In genomic region chr10:102796407-102797176, GRCh38 we compare ENCODE assay signal across 9 cellular contexts. TPM values are rescaled to one million over a fixed set of nuclear protein-coding genes. Genes with fewer than 3 reads are reported as not detected.
A peak's percentile ranks its signal among the peaks of the same experiment; 100 is the strongest.
DNase-seq lines count a peak whose midpoint lies in the region; ATAC-seq and TF ChIP-seq lines count a peak whose summit lies in the region.
"Had no signal": no experiment of that assay in that cellular context is flagged by ENCODE, and none has a peak within 500 bp of the region (broad histone marks: within the 10 kb centered on the region; RNA-seq: fewer than 3 reads in every experiment).

No MANE protein-coding gene starts in this region.

- peaks cover 1% of the 10 kb centered on the region for H3K36me3 Mint-ChIP-seq in progenitor cell of endocrine pancreas (ENCODE audit: insufficient read depth)

- peak; percentile 97 for ATAC-seq in HG02763 (IDR thresholded peaks at IDR 0.05; ENCODE audit: unreplicated experiment)

- H3K27me3 Mint-ChIP-seq in progenitor cell of endocrine pancreas = no peaks in the 10 kb centered on the region

- in situ Hi-C loops in GM13976 (cut with MboI; ENCODE audit: low sequenced_read_pairs, unreplicated experiment) = no loop called here

- H3K4me3 Mint-ChIP-seq in progenitor cell of endocrine pancreas (ENCODE audit: low read depth) = no peak overlapping the region

- H3K27ac Mint-ChIP-seq in progenitor cell of endocrine pancreas = no peak overlapping the region

- peak; percentile 68 for DNase-seq in GM13976 (ENCODE audit: low spot score)
- DNase-seq in activated naive CD4-positive, alpha-beta T cell treated with anti-CD3 and anti-CD28 coated beads, Interleukin-2, amount 50 U/mL, for 16 hours = peak; percentile 39
- DNase-seq in hypothalamus (lab: John Stamatoyannopoulos, UW) = peak in 43 of 51 donors; percentile 17 to 82 (median 65)
- peak; percentile 25 for DNase-seq in stimulated activated CD4-positive, alpha-beta T cell treated with anti-CD3 and anti-CD28 coated beads, Interleukin-4, amount 100 ng/mL, for 1 hour
- no peak for DNase-seq in progenitor cell of endocrine pancreas (ENCODE audit: low spot score, unreplicated experiment)
- no peak for DNase-seq in NCI-H1436 treated with DMSO at 0.1 percent for 48 hours (lab: John Stamatoyannopoulos, UW)

- no peaks in the 10 kb centered on the region for H3K4me1 Mint-ChIP-seq in progenitor cell of endocrine pancreas (ENCODE audit: low read depth)

- no peak for TF ChIP-seq CTCF in GM13976 (IDR thresholded peaks at IDR 0.05; ENCODE audit: borderline replicate concordance, control extremely low read depth, extremely low read depth, insufficient read depth, missing control alignments)
- no peak for TF ChIP-seq CTCF in progenitor cell of endocrine pancreas (IDR thresholded peaks at IDR 0.05; ENCODE audit: unreplicated experiment)

- H3K9me3 Mint-ChIP-seq in progenitor cell of endocrine pancreas (ENCODE audit: low read depth) = no peaks in the 10 kb centered on the region

TF ChIP-seq in PFSK-1, 5 proteins besides CTCF, POLR2A, EP300 and RAD21:
- TF ChIP-seq REST (IDR thresholded peaks at IDR 0.05; ENCODE audit: insufficient read depth in 1 of 2, low read depth in 2 of 2, low read length in 2 of 2) = 0 out of 4 replicates have a peak, but pooled peaks of 1 of the 2 experiments have one; percentile 13
- TF ChIP-seq POLR2AphosphoS5 (IDR thresholded peaks at IDR 0.05; ENCODE audit: low read depth, low read length) = no peak
- TF ChIP-seq SIN3A (IDR thresholded peaks at IDR 0.05; ENCODE audit: borderline replicate concordance, insufficient read depth, low read length) = peak; percentile 68; the same call in 1 of the 2 replicates
- TF ChIP-seq FOXP2 (optimal IDR thresholded peaks at IDR 0.05; ENCODE audit: borderline replicate concordance, extremely low read depth, extremely low read length, insufficient read depth) = no peak

RNA-seq across cellular contexts. Expression of gene CYP17A1, which starts 40.6 kb away (rescaled TPM):
- polyA plus RNA-seq in PFSK-1 (2012; ENCODE audit: insufficient read length, low read depth) = not detected
- total RNA-seq in progenitor cell of endocrine pancreas = not detected in 2 replicates
- total RNA-seq: M059J had no signal

RNA-seq across cellular contexts. Expression of gene WBP1L, which starts 52.8 kb away (rescaled TPM):
- polyA plus RNA-seq in PFSK-1 (2012; ENCODE audit: insufficient read length, low read depth) = 27.2 TPM
- total RNA-seq in progenitor cell of endocrine pancreas = 29.9 and 30.7 TPM in 2 replicates

RNA-seq across cellular contexts. Expression of gene BORCS7, which starts 57.5 kb away (rescaled TPM):
- 16.7 TPM for polyA plus RNA-seq in PFSK-1 (2012; ENCODE audit: insufficient read length, low read depth)
- 18.3 and 23.1 TPM in 2 replicates for total RNA-seq in progenitor cell of endocrine pancreas

Comparison
In these comparisons a context has a peak if more than half of its experiments do, and no peak if none do; other contexts are left out.
1. DNase-seq: peak in GM13976 (single experiment), activated naive CD4-positive, alpha-beta T cell treated with anti-CD3 and anti-CD28 coated beads, Interleukin-2, amount 50 U/mL, for 16 hours (single experiment), hypothalamus (43 of 51) and stimulated activated CD4-positive, alpha-beta T cell treated with anti-CD3 and anti-CD28 coated beads, Interleukin-4, amount 100 ng/mL, for 1 hour (single experiment); none in progenitor cell of endocrine pancreas (single experiment) and NCI-H1436 treated with DMSO at 0.1 percent for 48 hours (single experiment).